Comparison of ENCODE assay signal across 12 cellular contexts in the genomic region with DNA sequence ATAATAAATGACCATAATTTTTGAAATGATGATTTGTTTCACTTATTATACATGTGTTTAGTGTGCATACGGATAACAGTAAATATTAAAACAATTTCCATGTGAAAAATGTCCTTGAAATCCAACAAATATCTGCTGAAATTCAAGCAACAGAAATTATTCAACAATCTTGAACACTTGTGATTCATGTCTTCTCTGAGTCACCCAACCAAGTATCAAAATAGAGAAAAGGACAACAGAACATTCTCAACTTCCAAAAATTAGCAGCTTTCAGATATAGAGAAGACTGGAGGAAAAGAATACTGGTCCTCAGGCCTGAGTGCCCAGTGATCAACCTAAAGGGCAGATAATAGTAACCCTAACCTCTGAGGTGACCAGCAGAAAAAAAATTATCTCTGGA.
"Had no signal": no experiment of that assay in that cellular context is flagged by ENCODE, and none has a peak within 500 bp of the region (broad histone marks: within the 10 kb centered on the region; RNA-seq: fewer than 3 reads in every experiment).

No MANE protein-coding gene starts in this region.

- DNase-seq: activated CD4-positive, alpha-beta memory T cell treated with anti-CD3 and anti-CD28 coated beads, Interleukin-2, amount 10 ng/mL, durations not matched to agents 7 days and 5 days; activated CD4-positive, alpha-beta T cell treated with anti-CD3 and anti-CD28 coated beads for 36 hours; activated naive CD8-positive, alpha-beta T cell treated with anti-CD3 and anti-CD28 coated beads, Interleukin-2, amount 50 U/mL, for 24 hours; activated T-cell treated with anti-CD3 and anti-CD28 coated beads, Interleukin-2, amount 50 U/mL, for 48 hours; effector memory CD8-positive, alpha-beta T cell; glutamatergic neuron; left lung; mesenchymal stem cell; stimulated activated CD4-positive, alpha-beta T cell treated with anti-CD3 and anti-CD28 coated beads, Interleukin-4, amount 100 ng/mL, for 4 hours; T-helper 9 cell; thyroid gland had no signal

- H3K36me3 ChIP-seq: left lung, thyroid gland had no signal

- ATAC-seq: activated CD4-positive, alpha-beta T cell treated with anti-CD3 and anti-CD28 coated beads for 36 hours; activated naive CD8-positive, alpha-beta T cell treated with anti-CD3 and anti-CD28 coated beads, Interleukin-2, amount 50 U/mL, for 24 hours; effector memory CD8-positive, alpha-beta T cell had no signal

- H3K27me3 ChIP-seq: left lung, thyroid gland had no signal

- H3K4me3 ChIP-seq: left lung, skin epidermis, thyroid gland had no signal

- H3K27ac ChIP-seq: left lung, thyroid gland had no signal

- H3K9me3 ChIP-seq: left lung, thyroid gland had no signal
